ENCODE assay signal across 15 cellular contexts in genomic region chr5:111245654-111246053, GRCh38.
"Had no signal": no experiment of that assay in that cellular context is flagged by ENCODE, and none has a peak within 500 bp of the region (broad histone marks: within the 10 kb centered on the region; RNA-seq: fewer than 3 reads in every experiment).

No MANE protein-coding gene starts in this region.

- H3K4me1 Mint-ChIP-seq: memory B cell had no signal

- H3K27me3 Mint-ChIP-seq: memory B cell had no signal

- H3K4me3 Mint-ChIP-seq: dendritic cell treated with granulocyte-macrophage colony-stimulating factor and Interleukin-4, amounts not matched to agents 40 ng/mL and 50 ng/mL, for 4 days; memory B cell had no signal

- H3K27me3 ChIP-seq: brain microvascular endothelial cell, SJSA1, spleen, stomach had no signal

- H3K27ac Mint-ChIP-seq: dendritic cell treated with granulocyte-macrophage colony-stimulating factor and Interleukin-4, amounts not matched to agents 40 ng/mL and 50 ng/mL, for 4 days; memory B cell had no signal

- H3K9me3 ChIP-seq: gastroesophageal sphincter, psoas muscle, SJSA1, spleen, stomach had no signal

- H3K4me1 ChIP-seq: gastroesophageal sphincter, psoas muscle, SJSA1, spleen, stomach had no signal

- ATAC-seq: gastroesophageal sphincter, left lobe of liver, psoas muscle, sciatic nerve had no signal

- H3K9me3 Mint-ChIP-seq: dendritic cell treated with granulocyte-macrophage colony-stimulating factor and Interleukin-4, amounts not matched to agents 40 ng/mL and 50 ng/mL, for 4 days; memory B cell had no signal

- H3K27ac ChIP-seq: brain microvascular endothelial cell, gastroesophageal sphincter, psoas muscle, SJSA1, spleen, stomach had no signal

- H3K36me3 ChIP-seq: brain microvascular endothelial cell, gastroesophageal sphincter, SJSA1, spleen, stomach had no signal

- H3K36me3 Mint-ChIP-seq: memory B cell had no signal

- DNase-seq: activated gamma-delta T cell; brain microvascular endothelial cell; cerebellar nuclear complex; islet precursor cell; psoas muscle; spleen; stimulated activated CD4-positive, alpha-beta T cell treated with anti-CD3 and anti-CD28 coated beads, Interleukin-2, amount 100 ng/mL, for 24 hours; stomach; SW 1271 had no signal

- H3K4me3 ChIP-seq: gastroesophageal sphincter, psoas muscle, SJSA1, spleen, stomach had no signal
